In the genomic region with DNA sequence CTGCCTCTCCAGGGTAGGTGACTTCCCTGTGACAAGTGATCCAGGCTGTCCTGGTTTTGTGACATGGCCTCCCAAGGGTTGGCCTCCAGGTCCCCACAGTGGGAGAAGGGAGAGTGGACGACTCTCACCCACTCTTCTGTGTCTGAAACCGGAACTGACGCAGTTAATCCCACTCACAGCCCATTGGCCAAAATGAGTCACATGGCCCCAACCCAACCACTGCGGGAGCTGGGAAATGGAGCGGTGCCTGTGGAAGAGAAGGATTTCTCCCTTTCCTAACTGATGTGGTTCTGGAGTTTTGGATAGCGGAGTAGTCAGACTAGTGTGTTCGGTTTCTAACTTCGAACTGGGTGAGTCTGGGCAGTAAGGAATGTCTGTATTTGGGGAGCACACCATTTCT, we compare ENCODE assay signal across 13 cellular contexts.
A peak's percentile ranks its signal among the peaks of the same experiment; 100 is the strongest.
DNase-seq lines count a peak whose midpoint lies in the region; ATAC-seq, FAIRE-seq and TF ChIP-seq lines count a peak whose summit lies in the region.
"Had no signal": no experiment of that assay in that cellular context is flagged by ENCODE, and none has a peak within 500 bp of the region (broad histone marks: within the 10 kb centered on the region; RNA-seq: fewer than 3 reads in every experiment).

No MANE protein-coding gene starts in this region.

- peaks cover 17% of the 10 kb centered on the region for H3K4me1 Mint-ChIP-seq in GM23338
- H3K4me1 Mint-ChIP-seq in endothelial cell (ENCODE audit: unreplicated experiment) = peaks cover 5% of the 10 kb centered on the region

- H3K36me3 Mint-ChIP-seq in GM23338 (ENCODE audit: low read depth) = peaks cover 43% of the 10 kb centered on the region
- peaks cover 4% of the 10 kb centered on the region for H3K36me3 Mint-ChIP-seq in endothelial cell (ENCODE audit: low read depth, unreplicated experiment)

- H3K4me3 Mint-ChIP-seq in GM23338 (no peak overlapping the region), endothelial cell (ENCODE audit: unreplicated experiment) (no peak overlapping the region)
- H3K4me3 Mint-ChIP-seq: CD4-positive, alpha-beta T cell had no signal

- 0 out of 2 replicates have a peak, but pooled peaks cover 5% of the 10 kb centered on the region for H3F3A ChIP-seq in GM23338 (replicated peaks; ENCODE audit: low read depth)

- H3K79me2 ChIP-seq in GM23338 (replicated peaks; ENCODE audit: insufficient read depth) = no peaks in the 10 kb centered on the region

- no peaks in the 10 kb centered on the region for H3K9me2 ChIP-seq in GM23338 (ENCODE audit: insufficient read depth)

- H3K9me3 ChIP-seq in A549 = no peaks in the 10 kb centered on the region

- H3K4me3 ChIP-seq in A549 = no peak overlapping the region
- no peak overlapping the region for H3K4me3 ChIP-seq in GM23338

- no peaks in the 10 kb centered on the region for H3K27me3 ChIP-seq in GM23338 (ENCODE audit: insufficient read depth)

- no peak for TF ChIP-seq RAD21 in A549 (conservative IDR thresholded peaks at IDR 0.05 in 1 of 2, IDR thresholded peaks at IDR 0.05 in 1 of 2)

- H3K9me3 Mint-ChIP-seq in GM23338 (no peaks in the 10 kb centered on the region), endothelial cell (ENCODE audit: unreplicated experiment) (no peaks in the 10 kb centered on the region)
- H3K9me3 Mint-ChIP-seq: CD4-positive, alpha-beta T cell had no signal

- no peak overlapping the region for H2AFZ ChIP-seq in GM23338

- WGBS in A549 (ENCODE audit: missing lambda C conversion rate) = 88% methylated on average over 8 of the region's 8 CpGs

- H3K27ac Mint-ChIP-seq in GM23338 = peak overlapping the region; percentile 18; the same call in 1 of the 2 replicates
- no peak overlapping the region for H3K27ac Mint-ChIP-seq in endothelial cell (ENCODE audit: unreplicated experiment)
- H3K27ac Mint-ChIP-seq: CD4-positive, alpha-beta T cell had no signal

- TF ChIP-seq POLR2A in A549 (IDR thresholded peaks at IDR 0.05; ENCODE audit: low read length) = no peak

- ATAC-seq in A549 (peak in 1 of 2 experiments; percentile 4; a peak in 1 of 6 replicates), GM23338 (no peak)

- TF ChIP-seq CTCF in A549 (IDR thresholded peaks at IDR 0.05) = no peak
- TF ChIP-seq CTCF in GM23338 (conservative IDR thresholded peaks at IDR 0.05; ENCODE audit: low read depth in 2 of 2) = no peak
- no peak for TF ChIP-seq CTCF in RWPE1 (conservative IDR thresholded peaks at IDR 0.05; ENCODE audit: low read depth)
- no peak for TF ChIP-seq CTCF in endothelial cell (IDR thresholded peaks at IDR 0.05; ENCODE audit: unreplicated experiment)

- peaks cover 12% of the 10 kb centered on the region for H3K36me3 ChIP-seq in GM23338 (ENCODE audit: insufficient read depth)

- FAIRE-seq in A549 (lab: Jason Lieb, UNC) = no peak

- H4K20me1 ChIP-seq in GM23338 (replicated peaks; ENCODE audit: insufficient read depth) = peaks cover 11% of the 10 kb centered on the region; the same call in 1 of the 2 replicates

- H3K27me3 Mint-ChIP-seq in GM23338 (ENCODE audit: insufficient read depth, low read depth, poor library complexity) = peaks cover 13% of the 10 kb centered on the region
- peaks cover under 1% of the 10 kb centered on the region for H3K27me3 Mint-ChIP-seq in endothelial cell (ENCODE audit: unreplicated experiment)
- H3K27me3 Mint-ChIP-seq: CD4-positive, alpha-beta T cell had no signal

- CTCF ChIA-PET in A549 (lab: Yijun Ruan, JAX) (interaction anchor here (1.0 to 2.5 kb wide), 4 partner anchors 37 to 373 kb away, joined by 3 to 7 read pairs (median 4); no protein-coding TSS in a partner anchor), RWPE1 (lab: Yijun Ruan, JAX) (interaction anchor here (0.6 to 1.0 kb wide), 3 partner anchors 20 to 378 kb away, joined by 3 to 4 read pairs (median 4); no protein-coding TSS in a partner anchor)

- POLR2A ChIA-PET in A549 (lab: Yijun Ruan, JAX) = no interaction called here
- POLR2A ChIA-PET in RWPE1 (lab: Yijun Ruan, JAX; ENCODE audit: low non-redundant PET) = no interaction called here

- peaks cover 11% of the 10 kb centered on the region; the same call in 2 of the 3 replicates for H3K4me1 ChIP-seq in A549
- peaks cover 8% of the 10 kb centered on the region; the same call in 1 of the 2 replicates for H3K4me1 ChIP-seq in GM23338 (ENCODE audit: insufficient read depth)

- H3K27ac ChIP-seq in A549 (peak overlapping the region in 1 of 2 experiments; percentile 5; a peak in 1 of 6 replicates), GM23338 (ENCODE audit: low read depth) (no peak overlapping the region), RWPE1 (peak overlapping the region; percentile 41)

- H3K4me2 ChIP-seq in A549 (no peak overlapping the region), GM23338 (no peak overlapping the region)

- TF ChIP-seq EP300 in A549 (IDR thresholded peaks at IDR 0.05) = no peak

- DNase-seq in A549 (ENCODE audit: low read depth in 1 of 2, low spot score in 1 of 2) (no peak), GM23338 (ENCODE audit: low spot score) (no peak), RWPE1 (ENCODE audit: low spot score) (peak; percentile 28), glomerular visceral epithelial cell (ENCODE audit: extremely low spot score) (peak; percentile 25), endothelial cell (ENCODE audit: low spot score) (no peak), NCI-H2029 treated with DMSO at 0.1 percent for 48 hours (lab: John Stamatoyannopoulos, UW) (no peak)
- DNase-seq in activated naive CD4-positive, alpha-beta T cell (lab: John Stamatoyannopoulos, UW) = no peak
- DNase-seq in activated CD8-positive, alpha-beta memory T cell treated with anti-CD3 and anti-CD28 coated beads for 24 hours = no peak
- DNase-seq: AML-193; CD4-positive, alpha-beta T cell; NCI-H187; NCI-H526 treated with DMSO at 0.1 percent for 48 hours; SIG-M5 had no signal

TF ChIP-seq in A549, 52 proteins besides CTCF, POLR2A, EP300 and RAD21:
- no peak for TF ChIP-seq JUNB (IDR thresholded peaks at IDR 0.05)
- TF ChIP-seq RFX5 (IDR thresholded peaks at IDR 0.05) = no peak
- TF ChIP-seq EHMT2 (IDR thresholded peaks at IDR 0.05; ENCODE audit: low read depth) = no peak
- TF ChIP-seq, protein P1, sequence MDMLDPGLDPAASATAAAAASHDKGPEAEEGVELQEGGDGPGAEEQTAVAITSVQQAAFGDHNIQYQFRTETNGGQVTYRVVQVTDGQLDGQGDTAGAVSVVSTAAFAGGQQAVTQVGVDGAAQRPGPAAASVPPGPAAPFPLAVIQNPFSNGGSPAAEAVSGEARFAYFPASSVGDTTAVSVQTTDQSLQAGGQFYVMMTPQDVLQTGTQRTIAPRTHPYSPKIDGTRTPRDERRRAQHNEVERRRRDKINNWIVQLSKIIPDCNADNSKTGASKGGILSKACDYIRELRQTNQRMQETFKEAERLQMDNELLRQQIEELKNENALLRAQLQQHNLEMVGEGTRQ (IDR thresholded peaks at IDR 0.05) = peak; percentile 64; the same call in 1 of the 2 replicates
- no peak for TF ChIP-seq CBX8 (IDR thresholded peaks at IDR 0.05)

Comparison
In these comparisons a context has a peak if more than half of its experiments do, and no peak if none do; other contexts are left out.
1. DNase-seq: peak in RWPE1 (single experiment) and glomerular visceral epithelial cell (single experiment); none in A549 (0 of 2), GM23338 (single experiment), activated naive CD4-positive, alpha-beta T cell (0 of 4), activated CD8-positive, alpha-beta memory T cell treated with anti-CD3 and anti-CD28 coated beads for 24 hours (single experiment), endothelial cell (single experiment) and NCI-H2029 treated with DMSO at 0.1 percent for 48 hours (single experiment).